ENCODE assay signal across 8 cellular contexts in genomic region chr17:8186446-8186786, GRCh38. TPM values are rescaled to one million over a fixed set of nuclear protein-coding genes. Genes with fewer than 3 reads are reported as not detected.
A peak's percentile ranks its signal among the peaks of the same experiment; 100 is the strongest.
DNase-seq lines count a peak whose midpoint lies in the region; ATAC-seq, FAIRE-seq and TF ChIP-seq lines count a peak whose summit lies in the region.

No MANE protein-coding gene starts in this region.

- H3K4me3 Mint-ChIP-seq in stimulated activated naive CD8-positive, alpha-beta T cell treated with anti-CD3 and anti-CD28 coated beads, Interleukin-15, amount 100 ng/mL, for 72 hours = no peak overlapping the region

- H2BK12ac ChIP-seq in mesenchymal stem cell (ENCODE audit: low read length in 2 of 2) = no peak overlapping the region

- no peak; a peak in 1 of 4 replicates for TF ChIP-seq RAD21 in K562 (CRISPR knock-in tag; conservative IDR thresholded peaks at IDR 0.05 in 1 of 2, IDR thresholded peaks at IDR 0.05 in 1 of 2)

- CTCF ChIA-PET in K562 (lab: Yijun Ruan, JAX; ENCODE audit: low intra/inter-chr PET ratio) = interaction anchor here (0.8 to 1.3 kb wide), 3 partner anchors 25 to 47 kb away, joined by 3 to 5 read pairs (median 4); no protein-coding TSS in a partner anchor

- no peaks in the 10 kb centered on the region for H3K9me1 ChIP-seq in K562 (ENCODE audit: control insufficient read depth, insufficient read depth, low read length)

- H2BK120ac ChIP-seq in mesenchymal stem cell (ENCODE audit: low read depth, low read length) = no peak overlapping the region

- peak overlapping the region; percentile 97 for H2AFZ ChIP-seq in K562 (ENCODE audit: low read depth, low read length)
- H2AFZ ChIP-seq in mesenchymal stem cell (ENCODE audit: low read depth, low read length) = peak overlapping the region; percentile 48

- peak overlapping the region; percentile 41 for H2BK15ac ChIP-seq in mesenchymal stem cell (ENCODE audit: low read depth, poor library complexity, severe bottlenecking)

- no peak for TF ChIP-seq POLR2A in K562 (conservative IDR thresholded peaks at IDR 0.05)

- DNase-seq in stimulated activated naive CD8-positive, alpha-beta T cell treated with anti-CD3 and anti-CD28 coated beads, Interleukin-15, amount 100 ng/mL, for 72 hours = no peak
- no peak for DNase-seq in stimulated activated naive CD8-positive, alpha-beta T cell treated with anti-CD3 and anti-CD28 coated beads, Interleukin-15, Interleukin-2, amounts not matched to agents 100 U/mL and 50 U/mL, for 24 hours
- DNase-seq in K562 (ENCODE audit: extremely low read depth in 1 of 4, low spot score in 3 of 4) (no peak), mesenchymal stem cell (no peak), aorta (no peak), NCI-H510A treated with DMSO at 0.1 percent for 48 hours (lab: John Stamatoyannopoulos, UW) (no peak), T-helper 9 cell (no peak)

- H3K4me3 ChIP-seq in K562 (peak overlapping the region; percentile 94), mesenchymal stem cell (ENCODE audit: insufficient read depth in 1 of 2, low read depth in 1 of 2, low read length in 2 of 2) (peak overlapping the region; percentile 82 to 99), aorta (ENCODE audit: low read length in 2 of 2) (peak overlapping the region; percentile 44 to 53)

- no peak overlapping the region for H3K23ac ChIP-seq in mesenchymal stem cell (ENCODE audit: low read length in 2 of 2)

- H3K9me3 ChIP-seq in K562 (replicated peaks; ENCODE audit: control insufficient read depth, insufficient read depth, low read depth, low read length) = no peaks in the 10 kb centered on the region
- H3K9me3 ChIP-seq in mesenchymal stem cell (ENCODE audit: control insufficient read depth, low read length) = no peaks in the 10 kb centered on the region
- H3K9me3 ChIP-seq in aorta (ENCODE audit: control insufficient read depth, low read length) = no peaks in the 10 kb centered on the region

- H3K4me2 ChIP-seq in K562 (ENCODE audit: insufficient read depth, low read length) (peak overlapping the region; percentile 100), mesenchymal stem cell (ENCODE audit: low read length, poor library complexity, severe bottlenecking) (peak overlapping the region; percentile 74)

- peak overlapping the region; percentile 67 to 70 for H3K18ac ChIP-seq in mesenchymal stem cell (ENCODE audit: low read depth in 1 of 2, low read length in 2 of 2)

- H3K79me2 ChIP-seq in K562 (ENCODE audit: control insufficient read depth, insufficient read depth, low read length) = peaks cover 18% of the 10 kb centered on the region

- no peak overlapping the region for H3K27ac Mint-ChIP-seq in stimulated activated naive CD8-positive, alpha-beta T cell treated with anti-CD3 and anti-CD28 coated beads, Interleukin-15, amount 100 ng/mL, for 72 hours

- no peak for TF ChIP-seq CTCF in K562 (IDR thresholded peaks at IDR 0.05 in 2 of 3, conservative IDR thresholded peaks at IDR 0.05 in 1 of 3; ENCODE audit: insufficient read depth in 2 of 3, low read depth in 1 of 3, low read length in 3 of 3)

- peaks cover 14% of the 10 kb centered on the region for H3K4me1 Mint-ChIP-seq in stimulated activated naive CD8-positive, alpha-beta T cell treated with anti-CD3 and anti-CD28 coated beads, Interleukin-15, amount 100 ng/mL, for 72 hours

- WGBS in K562 (ENCODE audit: insufficient coverage, low coverage, missing lambda C conversion rate) = under 1% methylated on average over 18 of the region's 23 CpGs
- under 1% methylated on average over 23 of the region's 23 CpGs for WGBS in mesenchymal stem cell
- 0% methylated on average over 23 of the region's 23 CpGs for WGBS in aorta, 2 donors

- no peaks in the 10 kb centered on the region for H3K27me3 ChIP-seq in K562 (ENCODE audit: control insufficient read depth in 2 of 2, insufficient read depth in 2 of 2, low read length in 2 of 2)
- no peaks in the 10 kb centered on the region for H3K27me3 ChIP-seq in mesenchymal stem cell (ENCODE audit: control insufficient read depth in 1 of 2, insufficient read depth in 1 of 2, low read length in 2 of 2)
- no peaks in the 10 kb centered on the region for H3K27me3 ChIP-seq in aorta (ENCODE audit: control insufficient read depth in 1 of 2, insufficient read depth in 2 of 2, low read length in 1 of 2)

- no peak for TF ChIP-seq EP300 in K562 (IDR thresholded peaks at IDR 0.05; ENCODE audit: low read length)

- no peak overlapping the region for H3K14ac ChIP-seq in mesenchymal stem cell (ENCODE audit: low read length in 2 of 2)

- intact Hi-C loops in K562 (cut with micrococcal nuclease) (loop anchor here (2.0 to 10.0 kb wide), 3 partner anchors 48 to 118 kb away; no protein-coding TSS in a partner anchor), aorta (cut with DNase I) (loop anchor here (1.0 to 2.0 kb wide), 4 partner anchors 14 to 68 kb away; partner anchors contain the start of genes ALOXE3 (in 1 of the 2), CTC1 (in 1 of the 2) and PFAS (in 1 of the 2))

- no peaks in the 10 kb centered on the region for H3K27me3 Mint-ChIP-seq in stimulated activated naive CD8-positive, alpha-beta T cell treated with anti-CD3 and anti-CD28 coated beads, Interleukin-15, amount 100 ng/mL, for 72 hours

- H4K91ac ChIP-seq in mesenchymal stem cell (ENCODE audit: low read length) = no peak overlapping the region

- peak overlapping the region; percentile 81 to 93; a peak in 3 of 4 replicates for H3K9ac ChIP-seq in K562 (ENCODE audit: insufficient read depth in 1 of 2, low read depth in 2 of 2, low read length in 2 of 2)
- H3K9ac ChIP-seq in mesenchymal stem cell (ENCODE audit: low read length) = peak overlapping the region; percentile 88

- H4K8ac ChIP-seq in mesenchymal stem cell (ENCODE audit: low read length) = peak overlapping the region; percentile 76

- H4K20me1 ChIP-seq in K562 (replicated peaks; ENCODE audit: control insufficient read depth, insufficient read depth, low read length) = peaks cover 10% of the 10 kb centered on the region

- H3K79me1 ChIP-seq in mesenchymal stem cell (replicated peaks; ENCODE audit: low read length, poor library complexity, severe bottlenecking) = peaks cover 4% of the 10 kb centered on the region

- H3K4ac ChIP-seq in mesenchymal stem cell (ENCODE audit: low read depth in 1 of 2, low read length in 2 of 2) = no peak overlapping the region

- no peaks in the 10 kb centered on the region for H3K9me3 Mint-ChIP-seq in stimulated activated naive CD8-positive, alpha-beta T cell treated with anti-CD3 and anti-CD28 coated beads, Interleukin-15, amount 100 ng/mL, for 72 hours

- no peak for FAIRE-seq in K562 (lab: Jason Lieb, UNC)

- H2BK5ac ChIP-seq in mesenchymal stem cell (ENCODE audit: low read depth, low read length, poor library complexity, severe bottlenecking) = no peak overlapping the region

- BruUV-seq in K562 (replicated peaks; lab: Mats Ljungman, UMichigan) = no TSS peak

- H3K36me3 ChIP-seq in K562 (ENCODE audit: control insufficient read depth, insufficient read depth, low read length) = no peaks in the 10 kb centered on the region
- no peaks in the 10 kb centered on the region for H3K36me3 ChIP-seq in mesenchymal stem cell (ENCODE audit: control insufficient read depth in 1 of 2, insufficient read depth in 2 of 2, low read depth in 1 of 2, low read length in 2 of 2)
- no peaks in the 10 kb centered on the region for H3K36me3 ChIP-seq in aorta (ENCODE audit: control insufficient read depth in 1 of 2, insufficient read depth in 2 of 2, low read length in 1 of 2)

- peak overlapping the region; percentile 95 for H3K27ac ChIP-seq in K562 (ENCODE audit: extremely low read depth, low read depth, low read length)
- peak overlapping the region; percentile 79 for H3K27ac ChIP-seq in mesenchymal stem cell (ENCODE audit: low read length, poor library complexity, severe bottlenecking)
- peak overlapping the region; percentile 14 to 90 for H3K27ac ChIP-seq in aorta (ENCODE audit: low read depth in 1 of 2, low read length in 2 of 2)

- H2AK5ac ChIP-seq in mesenchymal stem cell (ENCODE audit: low read length, severe bottlenecking) = no peak overlapping the region

- H3K4me1 ChIP-seq in K562 (replicated peaks in 1 of 2; ENCODE audit: control insufficient read depth in 2 of 2, insufficient read depth in 2 of 2, low read length in 2 of 2) (peaks cover 24 to 29% of the 10 kb centered on the region in 2 experiments), mesenchymal stem cell (ENCODE audit: control insufficient read depth, insufficient read depth, low read depth, low read length) (peaks cover 20% of the 10 kb centered on the region), aorta (ENCODE audit: control insufficient read depth in 1 of 2, insufficient read depth in 2 of 2, low read length in 2 of 2) (no peaks in the 10 kb centered on the region)

- ATAC-seq in stimulated activated naive CD8-positive, alpha-beta T cell treated with anti-CD3 and anti-CD28 coated beads, Interleukin-15, amount 100 ng/mL, for 72 hours = peak; percentile 9
- no peak for ATAC-seq in stimulated activated naive CD8-positive, alpha-beta T cell treated with anti-CD3 and anti-CD28 coated beads, Interleukin-15, Interleukin-2, amounts not matched to agents 100 U/mL and 50 U/mL, for 24 hours
- ATAC-seq in K562 = no peak
- no peak for ATAC-seq in aorta (ENCODE audit: low FRiP score)
- ATAC-seq in HG03139 (IDR thresholded peaks at IDR 0.05; ENCODE audit: unreplicated experiment) = no peak

- in situ Hi-C loops in K562 (cut with MboI) = no loop called here

- POLR2A ChIA-PET in K562 (lab: Yijun Ruan, JAX) = interaction anchor here (0.7 to 2.9 kb wide), 3 partner anchors 13 to 41 kb away, joined by 3 to 27 read pairs (median 5); no protein-coding TSS in a partner anchor

RNA-seq across cellular contexts. Expression of gene BORCS6, which starts 3.6 kb away (rescaled TPM):
- 0.51 and 1.8 TPM in 2 replicates for total RNA-seq in K562 (2011; cell fraction: chromatin; rRNA removed; ENCODE audit: low replicate concordance)
- 3.7 and 4.1 TPM in 2 replicates for total RNA-seq in K562 (2011; cell fraction: nucleolus; rRNA removed)
- 1.8 TPM in 2 replicates for total RNA-seq in K562 (2011; cell fraction: nucleoplasm; rRNA removed)
- total RNA-seq in K562 (2014; rRNA removed) (7.4 and 8.6 TPM in 2 replicates), K562 (2014; rRNA removed; fragmentation: Illumina TruSeq; extraction: Trizol) (0.61 and 1.1 TPM in 2 replicates), K562 (2015; rRNA removed; fragmentation: Illumina TruSeq; extraction: Trizol) (2.6 and 2.7 TPM in 2 replicates), K562 (2021) (5.4 and 6.5 TPM in 2 replicates), aorta (1 to 10 TPM; 5.2 to 8.0 TPM)
- polyA plus RNA-seq in K562 (2011; rRNA removed) (2.3 and 2.9 TPM in 2 replicates), K562 (2014; fragmentation: Illumina TruSeq; extraction: Trizol) (1.7 and 2.5 TPM in 2 replicates), K562 (2014; fragmentation: Nextera tagmentation; extraction: Ambion mirVana) (under 1 TPM; 0.01 to 0.08 TPM), K562 (2014; rRNA removed) (3.5 and 4.1 TPM in 2 replicates), aorta (1 to 10 TPM; 6.4 to 9.4 TPM)
- 3.9 and 6.5 TPM in 2 replicates for polyA plus RNA-seq in K562 (2011; cell fraction: cytosol; rRNA removed)
- 2.4 and 2.6 TPM in 2 replicates for polyA plus RNA-seq in K562 (2011; cell fraction: nucleus; rRNA removed)
- polyA plus RNA-seq in K562 (2012) = 3.6 and 5.0 TPM in 2 replicates
- 1.8 and 1.9 TPM in 2 replicates for polyA minus RNA-seq in K562 (2011; rRNA and poly(A)+ RNA removed)
- polyA minus RNA-seq in K562 (2011; cell fraction: cytosol; rRNA and poly(A)+ RNA removed) = 2.9 and 4.3 TPM in 2 replicates
- 1.5 and 3.1 TPM in 2 replicates for polyA minus RNA-seq in K562 (2011; cell fraction: nucleus; rRNA and poly(A)+ RNA removed)
- polyA plus RNA-seq in mesenchymal stem cell (2013, experiment 1 of 2) = 5.7 TPM
- polyA plus RNA-seq in mesenchymal stem cell (2013, experiment 2 of 2) = 5.5 TPM

RNA-seq across cellular contexts. Expression of gene TMEM107, which starts 10.2 kb away (rescaled TPM):
- 42.3 and 63.3 TPM in 2 replicates for total RNA-seq in K562 (2011; cell fraction: chromatin; rRNA removed; ENCODE audit: low replicate concordance)
- total RNA-seq in K562 (2011; cell fraction: nucleolus; rRNA removed) = 76.2 and 101 TPM in 2 replicates
- 131 and 204 TPM in 2 replicates for total RNA-seq in K562 (2011; cell fraction: nucleoplasm; rRNA removed)
- total RNA-seq in K562 (2014; rRNA removed) (11.4 and 15.5 TPM in 2 replicates), K562 (2014; rRNA removed; fragmentation: Illumina TruSeq; extraction: Trizol) (24.0 and 28.1 TPM in 2 replicates), K562 (2015; rRNA removed; fragmentation: Illumina TruSeq; extraction: Trizol) (16.8 and 16.9 TPM in 2 replicates), K562 (2021) (16.3 and 16.8 TPM in 2 replicates), aorta (10 to 100 TPM in 1 of 2 donors, 1 to 10 TPM in 1; 8.9 to 12.3 TPM)
- polyA plus RNA-seq in K562 (2011; rRNA removed) (23.1 and 26.2 TPM in 2 replicates), K562 (2014; fragmentation: Illumina TruSeq; extraction: Trizol) (7.1 and 9.7 TPM in 2 replicates), K562 (2014; fragmentation: Nextera tagmentation; extraction: Ambion mirVana) (10 to 100 TPM; 17.4 to 19.5 TPM), K562 (2014; rRNA removed) (12.5 and 16.7 TPM in 2 replicates), aorta (10 to 100 TPM in 1 of 2 donors, 1 to 10 TPM in 1; 9.9 to 20.9 TPM)
- polyA plus RNA-seq in K562 (2011; cell fraction: cytosol; rRNA removed) = 30.2 and 33.9 TPM in 2 replicates
- 38.7 and 40.6 TPM in 2 replicates for polyA plus RNA-seq in K562 (2011; cell fraction: nucleus; rRNA removed)
- polyA plus RNA-seq in K562 (2012) = 18.6 and 19.9 TPM in 2 replicates
- 56.1 and 92.4 TPM in 2 replicates for polyA minus RNA-seq in K562 (2011; rRNA and poly(A)+ RNA removed)
- 26.4 and 31.2 TPM in 2 replicates for polyA minus RNA-seq in K562 (2011; cell fraction: cytosol; rRNA and poly(A)+ RNA removed)
- polyA minus RNA-seq in K562 (2011; cell fraction: nucleus; rRNA and poly(A)+ RNA removed) = 63.1 and 97.3 TPM in 2 replicates
- polyA plus RNA-seq in mesenchymal stem cell (2013, experiment 1 of 2) = 9.0 TPM
- 9.7 TPM for polyA plus RNA-seq in mesenchymal stem cell (2013, experiment 2 of 2)

RNA-seq across cellular contexts. Expression of gene VAMP2, which starts 23.7 kb away (rescaled TPM):
- total RNA-seq in K562 (2011; cell fraction: chromatin; rRNA removed; ENCODE audit: low replicate concordance) = 54.5 and 58.1 TPM in 2 replicates
- 32.9 and 33.8 TPM in 2 replicates for total RNA-seq in K562 (2011; cell fraction: nucleolus; rRNA removed)
- total RNA-seq in K562 (2011; cell fraction: nucleoplasm; rRNA removed) = 75.0 and 137 TPM in 2 replicates
- total RNA-seq in K562 (2014; rRNA removed) = 5.9 and 6.0 TPM in 2 replicates
- total RNA-seq in K562 (2014; rRNA removed; fragmentation: Illumina TruSeq; extraction: Trizol) = 4.8 and 5.5 TPM in 2 replicates
- total RNA-seq in K562 (2015; rRNA removed; fragmentation: Illumina TruSeq; extraction: Trizol) = 4.4 and 4.9 TPM in 2 replicates
- total RNA-seq in K562 (2021) = 17.5 and 23.4 TPM in 2 replicates
- 13.4 and 22.8 TPM in 2 replicates for polyA plus RNA-seq in K562 (2011; rRNA removed)
- 13.3 and 24.8 TPM in 2 replicates for polyA plus RNA-seq in K562 (2011; cell fraction: cytosol; rRNA removed)
- polyA plus RNA-seq in K562 (2011; cell fraction: nucleus; rRNA removed) = 83.4 and 84.6 TPM in 2 replicates
- 24.0 and 57.3 TPM in 2 replicates for polyA plus RNA-seq in K562 (2012)
- polyA plus RNA-seq in K562 (2014; fragmentation: Illumina TruSeq; extraction: Trizol) = 28.1 and 31.8 TPM in 2 replicates
- 1 to 10 TPM; 2.3 to 3.2 TPM for polyA plus RNA-seq in K562 (2014; fragmentation: Nextera tagmentation; extraction: Ambion mirVana)
- 22.9 and 23.3 TPM in 2 replicates for polyA plus RNA-seq in K562 (2014; rRNA removed)
- 4.4 and 4.6 TPM in 2 replicates for polyA minus RNA-seq in K562 (2011; rRNA and poly(A)+ RNA removed)
- polyA minus RNA-seq in K562 (2011; cell fraction: cytosol; rRNA and poly(A)+ RNA removed) = 4.1 and 5.7 TPM in 2 replicates
- polyA minus RNA-seq in K562 (2011; cell fraction: nucleus; rRNA and poly(A)+ RNA removed) = 10.6 and 12.4 TPM in 2 replicates
- polyA plus RNA-seq in mesenchymal stem cell (2013, experiment 1 of 2) = 48.0 TPM
- 47.4 TPM for polyA plus RNA-seq in mesenchymal stem cell (2013, experiment 2 of 2)
- 10 to 100 TPM; 73.4 to 80.8 TPM for total RNA-seq in aorta
- 100 to 1,000 TPM in 1 of 2 donors, 10 to 100 TPM in 1; 59.7 to 105 TPM for polyA plus RNA-seq in aorta

RNA-seq across cellular contexts. Expression of gene AURKB, which starts 24.0 kb away (rescaled TPM):
- 109 and 239 TPM in 2 replicates for total RNA-seq in K562 (2011; cell fraction: chromatin; rRNA removed; ENCODE audit: low replicate concordance)
- total RNA-seq in K562 (2011; cell fraction: nucleolus; rRNA removed) = 161 and 197 TPM in 2 replicates
- 144 and 149 TPM in 2 replicates for total RNA-seq in K562 (2011; cell fraction: nucleoplasm; rRNA removed)
- total RNA-seq in K562 (2014; rRNA removed) = 78.1 and 96.2 TPM in 2 replicates
- 46.7 and 60.3 TPM in 2 replicates for total RNA-seq in K562 (2014; rRNA removed; fragmentation: Illumina TruSeq; extraction: Trizol)
- 67.7 and 74.8 TPM in 2 replicates for total RNA-seq in K562 (2015; rRNA removed; fragmentation: Illumina TruSeq; extraction: Trizol)
- 99.8 and 104 TPM in 2 replicates for total RNA-seq in K562 (2021)
- polyA plus RNA-seq in K562 (2011; rRNA removed) = 27.2 and 57.3 TPM in 2 replicates
- polyA plus RNA-seq in K562 (2011; cell fraction: cytosol; rRNA removed) = 47.9 and 49.1 TPM in 2 replicates
- 213 and 224 TPM in 2 replicates for polyA plus RNA-seq in K562 (2011; cell fraction: nucleus; rRNA removed)
- 77.0 and 128 TPM in 2 replicates for polyA plus RNA-seq in K562 (2012)
- 114 and 128 TPM in 2 replicates for polyA plus RNA-seq in K562 (2014; fragmentation: Illumina TruSeq; extraction: Trizol)
- 100 to 1,000 TPM in 1 of 2 experiments, 10 to 100 TPM in 1; 63.4 to 101 TPM for polyA plus RNA-seq in K562 (2014; fragmentation: Nextera tagmentation; extraction: Ambion mirVana)
- polyA plus RNA-seq in K562 (2014; rRNA removed) = 51.3 and 62.7 TPM in 2 replicates
- 25.6 and 34.2 TPM in 2 replicates for polyA minus RNA-seq in K562 (2011; rRNA and poly(A)+ RNA removed)
- 24.7 and 37.6 TPM in 2 replicates for polyA minus RNA-seq in K562 (2011; cell fraction: cytosol; rRNA and poly(A)+ RNA removed)
- 59.9 and 83.2 TPM in 2 replicates for polyA minus RNA-seq in K562 (2011; cell fraction: nucleus; rRNA and poly(A)+ RNA removed)
- 11.5 TPM for polyA plus RNA-seq in mesenchymal stem cell (2013, experiment 1 of 2)
- 11.0 TPM for polyA plus RNA-seq in mesenchymal stem cell (2013, experiment 2 of 2)
- total RNA-seq in aorta = 1 to 10 TPM in 1 of 2 donors, under 1 TPM in 1; 0.81 to 3.1 TPM
- polyA plus RNA-seq in aorta = not detected

RNA-seq across cellular contexts. Expression of gene PER1, which starts 34.2 kb away (rescaled TPM):
- total RNA-seq in K562 (2011; cell fraction: chromatin; rRNA removed; ENCODE audit: low replicate concordance) = 48.2 and 140 TPM in 2 replicates
- total RNA-seq in K562 (2011; cell fraction: nucleolus; rRNA removed) = 69.2 and 70.9 TPM in 2 replicates
- 56.7 and 63.2 TPM in 2 replicates for total RNA-seq in K562 (2011; cell fraction: nucleoplasm; rRNA removed)
- total RNA-seq in K562 (2014; rRNA removed) = 4.5 and 10.5 TPM in 2 replicates
- total RNA-seq in K562 (2014; rRNA removed; fragmentation: Illumina TruSeq; extraction: Trizol) = 1.3 and 2.1 TPM in 2 replicates
- total RNA-seq in K562 (2015; rRNA removed; fragmentation: Illumina TruSeq; extraction: Trizol) = 1.6 and 2.0 TPM in 2 replicates
- 24.4 and 26.0 TPM in 2 replicates for total RNA-seq in K562 (2021)
- 3.4 and 11.1 TPM in 2 replicates for polyA plus RNA-seq in K562 (2011; rRNA removed)
- polyA plus RNA-seq in K562 (2011; cell fraction: cytosol; rRNA removed) = 2.9 and 4.2 TPM in 2 replicates
- polyA plus RNA-seq in K562 (2011; cell fraction: nucleus; rRNA removed) = 21.8 and 47.2 TPM in 2 replicates
- 8.0 and 12.4 TPM in 2 replicates for polyA plus RNA-seq in K562 (2012)
- 6.7 and 11.2 TPM in 2 replicates for polyA plus RNA-seq in K562 (2014; fragmentation: Illumina TruSeq; extraction: Trizol)
- polyA plus RNA-seq in K562 (2014; fragmentation: Nextera tagmentation; extraction: Ambion mirVana) = under 1 TPM; 0.13 to 0.25 TPM
- polyA plus RNA-seq in K562 (2014; rRNA removed) = 11.0 TPM in 2 replicates
- 3.6 and 5.6 TPM in 2 replicates for polyA minus RNA-seq in K562 (2011; rRNA and poly(A)+ RNA removed)
- polyA minus RNA-seq in K562 (2011; cell fraction: cytosol; rRNA and poly(A)+ RNA removed) = 14.1 and 21.2 TPM in 2 replicates
- 17.4 and 17.8 TPM in 2 replicates for polyA minus RNA-seq in K562 (2011; cell fraction: nucleus; rRNA and poly(A)+ RNA removed)
- 34.9 TPM for polyA plus RNA-seq in mesenchymal stem cell (2013, experiment 1 of 2)
- polyA plus RNA-seq in mesenchymal stem cell (2013, experiment 2 of 2) = 25.8 TPM
- total RNA-seq in aorta = 100 to 1,000 TPM; 100 to 297 TPM
- polyA plus RNA-seq in aorta = 100 to 1,000 TPM in 1 of 2 donors, 10 to 100 TPM in 1; 34.3 to 246 TPM
